In genomic region chr15:51193526-51193925, GRCh38 we compare ENCODE assay signal across 14 cellular contexts.
"Had no signal": no experiment of that assay in that cellular context is flagged by ENCODE, and none has a peak within 500 bp of the region (broad histone marks: within the 10 kb centered on the region; RNA-seq: fewer than 3 reads in every experiment).

No MANE protein-coding gene starts in this region.

- H3K9me3 ChIP-seq: adrenal gland, pancreas, stomach, transverse colon had no signal

- ATAC-seq: activated T-helper 17 cell treated with anti-CD3 and anti-CD28 coated beads, Interleukin-2, amount 50 U/mL, for 72 hours had no signal

- H3K4me3 ChIP-seq: adrenal gland, lung, pancreas, stomach, transverse colon had no signal

- H3K27ac ChIP-seq: adrenal gland, pancreas, stomach, transverse colon had no signal

- H3K4me1 ChIP-seq: pancreas, transverse colon had no signal

- H3K36me3 ChIP-seq: adrenal gland, pancreas, stomach, transverse colon had no signal

- DNase-seq: activated CD4-positive, alpha-beta T cell treated with anti-CD3 and anti-CD28 coated beads for 36 hours; activated CD8-positive, alpha-beta memory T cell treated with anti-CD3 and anti-CD28 coated beads, Interleukin-2, amount 50 U/mL, for 4 hours; activated CD8-positive, alpha-beta T cell treated with anti-CD3 and anti-CD28 coated beads for 36 hours; activated naive CD4-positive, alpha-beta T cell treated with anti-CD3 and anti-CD28 coated beads for 36 hours; adrenal gland; cortex of kidney; effector memory CD4-positive, alpha-beta T cell; glutamatergic neuron; left cardiac atrium; pancreas; stomach; transverse colon had no signal

- H3K27me3 ChIP-seq: pancreas had no signal
